ENCODE assay signal across 24 cellular contexts in genomic region chr19:43762814-43763213, GRCh38. TPM values are rescaled to one million over a fixed set of nuclear protein-coding genes. Genes with fewer than 3 reads are reported as not detected.
DNase-seq lines count a peak whose midpoint lies in the region; ATAC-seq lines count a peak whose summit lies in the region.
"Had no signal": no experiment of that assay in that cellular context is flagged by ENCODE, and none has a peak within 500 bp of the region (broad histone marks: within the 10 kb centered on the region; RNA-seq: fewer than 3 reads in every experiment).

No MANE protein-coding gene starts in this region.

- POLR2A ChIA-PET in T-cell (lab: Charles Lee), result no interaction called here

- H3K9me3 Mint-ChIP-seq in stimulated activated naive CD8-positive, alpha-beta T cell treated with anti-CD3 and anti-CD28 coated beads, Interleukin-15, Interleukin-2, amounts not matched to agents 100 ng/mL and 50 ng/mL, for 24 hours, result peaks cover 5% of the 10 kb centered on the region
- H3K9me3 Mint-ChIP-seq in stimulated activated naive CD8-positive, alpha-beta T cell treated with anti-CD3 and anti-CD28 coated beads, Interleukin-15, amount 100 ng/mL, for 72 hours, result no peaks in the 10 kb centered on the region
- H3K9me3 Mint-ChIP-seq in T-cell, result no peaks in the 10 kb centered on the region
- no peaks in the 10 kb centered on the region for H3K9me3 Mint-ChIP-seq in dendritic cell treated with granulocyte-macrophage colony-stimulating factor and Interleukin-4, amounts not matched to agents 40 ng/mL and 50 ng/mL, for 4 days
- H3K9me3 Mint-ChIP-seq: H9 had no signal

- no peaks in the 10 kb centered on the region for H3K9me2 ChIP-seq in Karpas-422 (replicated peaks; ENCODE audit: insufficient read depth, low read length)

- H3K4me2 ChIP-seq in Karpas-422 (ENCODE audit: low read depth, low read length, poor library complexity, severe bottlenecking), result no peak overlapping the region

- CTCF ChIA-PET in T-cell (lab: Charles Lee), result interaction anchor here in 1 of 2 donors (1.6 kb wide), 1 partner anchor 17 kb away, joined by 4 read pairs; no protein-coding TSS in a partner anchor

- H3K27ac ChIP-seq in Karpas-422 (ENCODE audit: low read length), result no peak overlapping the region
- H3K27ac ChIP-seq: dorsolateral prefrontal cortex had no signal

- H2AFZ ChIP-seq in Karpas-422 (ENCODE audit: low read length), result no peak overlapping the region

- no peaks in the 10 kb centered on the region for H3K27me3 ChIP-seq in Karpas-422 (ENCODE audit: low read length)
- H3K27me3 ChIP-seq: dorsolateral prefrontal cortex, Peyer's patch, sigmoid colon, suprapubic skin had no signal

- H3K4me3 Mint-ChIP-seq in stimulated activated naive CD8-positive, alpha-beta T cell treated with anti-CD3 and anti-CD28 coated beads, Interleukin-15, Interleukin-2, amounts not matched to agents 100 ng/mL and 50 ng/mL, for 24 hours, result peak overlapping the region; percentile 53
- no peak overlapping the region for H3K4me3 Mint-ChIP-seq in stimulated activated naive CD8-positive, alpha-beta T cell treated with anti-CD3 and anti-CD28 coated beads, Interleukin-15, amount 100 ng/mL, for 72 hours
- H3K4me3 Mint-ChIP-seq in T-cell, result no peak overlapping the region
- H3K4me3 Mint-ChIP-seq in dendritic cell treated with granulocyte-macrophage colony-stimulating factor and Interleukin-4, amounts not matched to agents 40 ng/mL and 50 ng/mL, for 4 days, result peak overlapping the region; percentile 1
- H3K4me3 Mint-ChIP-seq: H9 had no signal

- no peak for DNase-seq in stimulated activated naive CD8-positive, alpha-beta T cell treated with anti-CD3 and anti-CD28 coated beads, Interleukin-15, amount 100 ng/mL, for 72 hours
- no peak for DNase-seq in T-cell
- DNase-seq in Karpas-422, result no peak
- DNase-seq in HuH-7 (ENCODE audit: low spot score), result no peak
- DNase-seq in DMS53 (lab: John Stamatoyannopoulos, UW), result no peak
- DNase-seq: AML-193, DMS153, dorsolateral prefrontal cortex, H9, mucosa of descending colon, NCI-H1436, NCI-H2227 treated with DMSO at 0.1 percent for 48 hours, Peyer's patch, sigmoid colon had no signal

- H3K4me3 ChIP-seq in Karpas-422 (ENCODE audit: low read length), result no peak overlapping the region
- H3K4me3 ChIP-seq: dorsolateral prefrontal cortex, esophagus muscularis mucosa, mucosa of descending colon, Peyer's patch, sigmoid colon, suprapubic skin had no signal

- H3K9me3 ChIP-seq in Karpas-422 (ENCODE audit: low read length), result no peaks in the 10 kb centered on the region
- H3K9me3 ChIP-seq: esophagus muscularis mucosa, mucosa of descending colon, Peyer's patch, sigmoid colon, suprapubic skin had no signal

- H3K4me1 Mint-ChIP-seq in stimulated activated naive CD8-positive, alpha-beta T cell treated with anti-CD3 and anti-CD28 coated beads, Interleukin-15, Interleukin-2, amounts not matched to agents 100 ng/mL and 50 ng/mL, for 24 hours (ENCODE audit: low read depth), result peaks cover 75% of the 10 kb centered on the region
- H3K4me1 Mint-ChIP-seq in stimulated activated naive CD8-positive, alpha-beta T cell treated with anti-CD3 and anti-CD28 coated beads, Interleukin-15, amount 100 ng/mL, for 72 hours, result peaks cover 77% of the 10 kb centered on the region
- H3K4me1 Mint-ChIP-seq in T-cell, result peaks cover 30 to 51% (median 48%) of the 10 kb centered on the region in 3 donors
- H3K4me1 Mint-ChIP-seq in dendritic cell treated with granulocyte-macrophage colony-stimulating factor and Interleukin-4, amounts not matched to agents 40 ng/mL and 50 ng/mL, for 4 days (ENCODE audit: low read depth), result peaks cover 86% of the 10 kb centered on the region

- H3K27me3 Mint-ChIP-seq in stimulated activated naive CD8-positive, alpha-beta T cell treated with anti-CD3 and anti-CD28 coated beads, Interleukin-15, Interleukin-2, amounts not matched to agents 100 ng/mL and 50 ng/mL, for 24 hours, result no peaks in the 10 kb centered on the region
- H3K27me3 Mint-ChIP-seq in stimulated activated naive CD8-positive, alpha-beta T cell treated with anti-CD3 and anti-CD28 coated beads, Interleukin-15, amount 100 ng/mL, for 72 hours, result no peaks in the 10 kb centered on the region
- H3K27me3 Mint-ChIP-seq in T-cell, result no peaks in the 10 kb centered on the region
- H3K27me3 Mint-ChIP-seq in dendritic cell treated with granulocyte-macrophage colony-stimulating factor and Interleukin-4, amounts not matched to agents 40 ng/mL and 50 ng/mL, for 4 days, result no peaks in the 10 kb centered on the region

- H3K79me2 ChIP-seq in Karpas-422 (ENCODE audit: low read length), result no peaks in the 10 kb centered on the region

- no peaks in the 10 kb centered on the region for H4K20me1 ChIP-seq in Karpas-422 (ENCODE audit: insufficient read depth, low read depth, low read length)

- peak overlapping the region; percentile 89 for H3K27ac Mint-ChIP-seq in stimulated activated naive CD8-positive, alpha-beta T cell treated with anti-CD3 and anti-CD28 coated beads, Interleukin-15, Interleukin-2, amounts not matched to agents 100 ng/mL and 50 ng/mL, for 24 hours
- no peak overlapping the region for H3K27ac Mint-ChIP-seq in stimulated activated naive CD8-positive, alpha-beta T cell treated with anti-CD3 and anti-CD28 coated beads, Interleukin-15, amount 100 ng/mL, for 72 hours
- peak overlapping the region; percentile 9 to 69 for H3K27ac Mint-ChIP-seq in T-cell
- peak overlapping the region; percentile 92 for H3K27ac Mint-ChIP-seq in dendritic cell treated with granulocyte-macrophage colony-stimulating factor and Interleukin-4, amounts not matched to agents 40 ng/mL and 50 ng/mL, for 4 days

- peaks cover 10% of the 10 kb centered on the region for H3K4me1 ChIP-seq in Karpas-422 (ENCODE audit: low read length)

- no peak for ATAC-seq in stimulated activated naive CD8-positive, alpha-beta T cell treated with anti-CD3 and anti-CD28 coated beads, Interleukin-15, amount 100 ng/mL, for 72 hours
- ATAC-seq in T-cell (replicated peaks in 1 of 4), result no peak
- no peak for ATAC-seq in GM19397 (IDR thresholded peaks at IDR 0.05; ENCODE audit: unreplicated experiment)
- ATAC-seq: left lobe of liver, mucosa of descending colon had no signal

- intact Hi-C loops in dendritic cell treated with granulocyte-macrophage colony-stimulating factor and Interleukin-4, amounts not matched to agents 40 ng/mL and 50 ng/mL, for 4 days (cut with micrococcal nuclease), result no loop called here

- H3K36me3 ChIP-seq in Karpas-422 (ENCODE audit: insufficient read depth, low read length), result no peaks in the 10 kb centered on the region
- H3K36me3 ChIP-seq: esophagus muscularis mucosa, Peyer's patch, sigmoid colon, suprapubic skin had no signal

- H3K36me3 Mint-ChIP-seq in stimulated activated naive CD8-positive, alpha-beta T cell treated with anti-CD3 and anti-CD28 coated beads, Interleukin-15, Interleukin-2, amounts not matched to agents 100 ng/mL and 50 ng/mL, for 24 hours (ENCODE audit: low read depth), result peaks cover 48% of the 10 kb centered on the region
- H3K36me3 Mint-ChIP-seq in T-cell, result no peaks in the 10 kb centered on the region
- H3K36me3 Mint-ChIP-seq in dendritic cell treated with granulocyte-macrophage colony-stimulating factor and Interleukin-4, amounts not matched to agents 40 ng/mL and 50 ng/mL, for 4 days (ENCODE audit: low read depth), result peaks cover 20% of the 10 kb centered on the region

- no peak overlapping the region for H3K9ac ChIP-seq in Karpas-422 (ENCODE audit: low read length)

RNA-seq across cellular contexts. Expression of gene SMG9, which starts 8.1 kb away (rescaled TPM):
- 10 to 100 TPM; 50.3 to 64.3 (median 56.8) TPM for total RNA-seq in T-cell
- total RNA-seq in Karpas-422 (2014; rRNA removed; shearing (Covaris generic); ENCODE audit: low replicate concordance), result 11.0 and 27.8 TPM in 2 replicates

RNA-seq across cellular contexts. Expression of gene KCNN4, which starts 18.0 kb away (rescaled TPM):
- total RNA-seq in T-cell, result 10 to 100 TPM; 21.9 to 90.1 (median 37.6) TPM
- total RNA-seq in Karpas-422 (2014; rRNA removed; shearing (Covaris generic); ENCODE audit: low replicate concordance), result 0.32 TPM in 1 of 2 replicates, not detected in the other

RNA-seq across cellular contexts. Expression of gene LYPD5, which starts 39.4 kb away (rescaled TPM):
- under 1 TPM in 4 of 5 donors, not detected in 1; 0.20 to 0.70 (median 0.58) TPM for total RNA-seq in T-cell
- not detected in 2 replicates for total RNA-seq in Karpas-422 (2014; rRNA removed; shearing (Covaris generic); ENCODE audit: low replicate concordance)
- total RNA-seq: left lobe of liver, osteocyte had no signal

RNA-seq across cellular contexts. Expression of gene IRGC, which starts 46.9 kb away (rescaled TPM):
- total RNA-seq in T-cell, result not detected
- not detected in 2 replicates for total RNA-seq in Karpas-422 (2014; rRNA removed; shearing (Covaris generic); ENCODE audit: low replicate concordance)
- total RNA-seq: activated CD8-positive, alpha-beta memory T cell treated with anti-CD3 and anti-CD28 coated beads for 36 hours; activated naive CD4-positive, alpha-beta T cell treated with anti-CD3 and anti-CD28 coated beads, Interleukin-2, amount 50 U/mL, for 72 hours; bronchial epithelial cell; dorsolateral prefrontal cortex; esophagus muscularis mucosa; H9; left lobe of liver; mucosa of descending colon; osteocyte; Peyer's patch; sigmoid colon; suprapubic skin had no signal

Comparison
In these comparisons a context has a peak if more than half of its experiments do, and no peak if none do; other contexts are left out.
1. H3K27ac Mint-ChIP-seq: peak in stimulated activated naive CD8-positive, alpha-beta T cell treated with anti-CD3 and anti-CD28 coated beads, Interleukin-15, Interleukin-2, amounts not matched to agents 100 ng/mL and 50 ng/mL, for 24 hours (single experiment), T-cell (2 of 2) and dendritic cell treated with granulocyte-macrophage colony-stimulating factor and Interleukin-4, amounts not matched to agents 40 ng/mL and 50 ng/mL, for 4 days (single experiment); none in stimulated activated naive CD8-positive, alpha-beta T cell treated with anti-CD3 and anti-CD28 coated beads, Interleukin-15, amount 100 ng/mL, for 72 hours (0 of 2).
2. H3K4me3 Mint-ChIP-seq: peak in stimulated activated naive CD8-positive, alpha-beta T cell treated with anti-CD3 and anti-CD28 coated beads, Interleukin-15, Interleukin-2, amounts not matched to agents 100 ng/mL and 50 ng/mL, for 24 hours (single experiment) and dendritic cell treated with granulocyte-macrophage colony-stimulating factor and Interleukin-4, amounts not matched to agents 40 ng/mL and 50 ng/mL, for 4 days (single experiment); none in stimulated activated naive CD8-positive, alpha-beta T cell treated with anti-CD3 and anti-CD28 coated beads, Interleukin-15, amount 100 ng/mL, for 72 hours (0 of 2) and T-cell (0 of 3).
3. RNA of gene KCNN4, which starts 18.0 kb away (total RNA-seq): 21.9 to 90.1 TPM in T-cell; 0.32 TPM in Karpas-422; every median in the first group is over 10 times any median in the second.